In the genomic region with DNA sequence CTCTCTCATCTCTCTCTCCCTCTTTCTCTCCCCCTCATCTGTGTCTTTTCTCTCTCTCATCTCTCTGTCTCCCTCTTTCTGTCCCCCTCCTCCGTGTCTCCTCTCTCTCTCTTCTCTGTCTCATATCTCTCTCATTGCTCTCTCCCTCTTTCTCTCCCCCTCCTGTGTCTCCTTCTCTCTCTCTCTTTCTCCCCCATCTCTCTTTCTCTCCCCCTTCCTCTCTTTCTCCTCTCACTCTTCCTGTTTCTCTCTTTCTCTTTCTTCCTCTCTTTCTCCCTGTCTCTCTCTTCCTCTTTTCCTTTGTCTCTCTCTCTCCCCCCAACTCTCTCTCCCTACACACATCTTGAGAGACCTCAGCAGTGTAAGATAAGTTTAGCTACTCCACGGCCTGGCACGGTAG, we compare ENCODE assay signal across 1 cellular context.
A peak's percentile ranks its signal among the peaks of the same experiment; 100 is the strongest.
TF ChIP-seq lines count a peak whose summit lies in the region.

No MANE protein-coding gene starts in this region.

TF ChIP-seq in K562, 482 proteins besides CTCF, POLR2A, EP300 and RAD21:
- TF ChIP-seq LARP7 (IDR thresholded peaks at IDR 0.05) (0 out of 2 replicates have a peak, but pooled peaks have one; percentile 32), MECOM (CRISPR knock-in tag; IDR thresholded peaks at IDR 0.05) (no peak), ZNF77 (CRISPR knock-in tag; IDR thresholded peaks at IDR 0.05) (no peak), ZFX (CRISPR knock-in tag; IDR thresholded peaks at IDR 0.05) (no peak), MTA1 (IDR thresholded peaks at IDR 0.05; ENCODE audit: borderline replicate concordance) (0 out of 2 replicates have a peak, but pooled peaks have one; percentile 39), MAFF (IDR thresholded peaks at IDR 0.05; ENCODE audit: low read length) (no peak), RHOXF2B (CRISPR knock-in tag; conservative IDR thresholded peaks at IDR 0.05) (no peak), EHMT2 (IDR thresholded peaks at IDR 0.05) (0 out of 2 replicates have a peak, but pooled peaks have one; percentile 32), KAT8 (IDR thresholded peaks at IDR 0.05; ENCODE audit: low read depth) (no peak), CBFA2T3 (IDR thresholded peaks at IDR 0.05) (no peak), ELF2 (CRISPR knock-in tag; IDR thresholded peaks at IDR 0.05) (no peak), ZNF232 (CRISPR knock-in tag; IDR thresholded peaks at IDR 0.05) (no peak), POLR2AphosphoS2 (IDR thresholded peaks at IDR 0.05; ENCODE audit: low read length) (no peak), SRSF1 (IDR thresholded peaks at IDR 0.05; ENCODE audit: low read depth, low read length) (no peak), RBM34 (IDR thresholded peaks at IDR 0.05; ENCODE audit: borderline replicate concordance, insufficient read depth, low read length) (no peak), TRIM24 (IDR thresholded peaks at IDR 0.05) (peak in 1 of 2 experiments; percentile 12; a peak in 1 of 4 replicates), DNMT1 (IDR thresholded peaks at IDR 0.05) (no peak), FOXP1 (CRISPR knock-in tag; IDR thresholded peaks at IDR 0.05) (no peak), ZC3H11A (IDR thresholded peaks at IDR 0.05; ENCODE audit: low read depth, low read length) (no peak), ZNF707 (CRISPR knock-in tag; conservative IDR thresholded peaks at IDR 0.05) (no peak), HDGF (IDR thresholded peaks at IDR 0.05) (no peak), ZNF324 (CRISPR knock-in tag; IDR thresholded peaks at IDR 0.05) (no peak), ZNF830 (CRISPR knock-in tag; IDR thresholded peaks at IDR 0.05) (no peak), OTX1 (CRISPR knock-in tag; IDR thresholded peaks at IDR 0.05) (0 out of 2 replicates have a peak, but pooled peaks have one; percentile 26), ARHGAP35 (IDR thresholded peaks at IDR 0.05; ENCODE audit: partially characterized antibody) (peak; percentile 32), ZNF253 (CRISPR knock-in tag; conservative IDR thresholded peaks at IDR 0.05) (no peak), NFIX (CRISPR knock-in tag; IDR thresholded peaks at IDR 0.05; ENCODE audit: low read depth) (no peak), ZNF124 (CRISPR knock-in tag; IDR thresholded peaks at IDR 0.05) (no peak), ZEB2 (IDR thresholded peaks at IDR 0.05) (no peak)
- TF ChIP-seq, protein P1, sequence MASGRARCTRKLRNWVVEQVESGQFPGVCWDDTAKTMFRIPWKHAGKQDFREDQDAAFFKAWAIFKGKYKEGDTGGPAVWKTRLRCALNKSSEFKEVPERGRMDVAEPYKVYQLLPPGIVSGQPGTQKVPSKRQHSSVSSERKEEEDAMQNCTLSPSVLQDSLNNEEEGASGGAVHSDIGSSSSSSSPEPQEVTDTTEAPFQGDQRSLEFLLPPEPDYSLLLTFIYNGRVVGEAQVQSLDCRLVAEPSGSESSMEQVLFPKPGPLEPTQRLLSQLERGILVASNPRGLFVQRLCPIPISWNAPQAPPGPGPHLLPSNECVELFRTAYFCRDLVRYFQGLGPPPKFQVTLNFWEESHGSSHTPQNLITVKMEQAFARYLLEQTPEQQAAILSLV (tag; IDR thresholded peaks at IDR 0.05): no peak
- TF ChIP-seq, protein P2, sequence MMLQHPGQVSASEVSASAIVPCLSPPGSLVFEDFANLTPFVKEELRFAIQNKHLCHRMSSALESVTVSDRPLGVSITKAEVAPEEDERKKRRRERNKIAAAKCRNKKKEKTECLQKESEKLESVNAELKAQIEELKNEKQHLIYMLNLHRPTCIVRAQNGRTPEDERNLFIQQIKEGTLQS (IDR thresholded peaks at IDR 0.05): no peak
- TF ChIP-seq, protein P2 (CRISPR knock-in tag; conservative IDR thresholded peaks at IDR 0.05): no peak
- TF ChIP-seq, protein P3, sequence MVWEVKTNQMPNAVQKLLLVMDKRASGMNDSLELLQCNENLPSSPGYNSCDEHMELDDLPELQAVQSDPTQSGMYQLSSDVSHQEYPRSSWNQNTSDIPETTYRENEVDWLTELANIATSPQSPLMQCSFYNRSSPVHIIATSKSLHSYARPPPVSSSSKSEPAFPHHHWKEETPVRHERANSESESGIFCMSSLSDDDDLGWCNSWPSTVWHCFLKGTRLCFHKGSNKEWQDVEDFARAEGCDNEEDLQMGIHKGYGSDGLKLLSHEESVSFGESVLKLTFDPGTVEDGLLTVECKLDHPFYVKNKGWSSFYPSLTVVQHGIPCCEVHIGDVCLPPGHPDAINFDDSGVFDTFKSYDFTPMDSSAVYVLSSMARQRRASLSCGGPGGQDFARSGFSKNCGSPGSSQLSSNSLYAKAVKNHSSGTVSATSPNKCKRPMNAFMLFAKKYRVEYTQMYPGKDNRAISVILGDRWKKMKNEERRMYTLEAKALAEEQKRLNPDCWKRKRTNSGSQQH (CRISPR knock-in tag; IDR thresholded peaks at IDR 0.05): peak; percentile 48; the same call in 1 of the 2 replicates
- TF ChIP-seq, protein P4, sequence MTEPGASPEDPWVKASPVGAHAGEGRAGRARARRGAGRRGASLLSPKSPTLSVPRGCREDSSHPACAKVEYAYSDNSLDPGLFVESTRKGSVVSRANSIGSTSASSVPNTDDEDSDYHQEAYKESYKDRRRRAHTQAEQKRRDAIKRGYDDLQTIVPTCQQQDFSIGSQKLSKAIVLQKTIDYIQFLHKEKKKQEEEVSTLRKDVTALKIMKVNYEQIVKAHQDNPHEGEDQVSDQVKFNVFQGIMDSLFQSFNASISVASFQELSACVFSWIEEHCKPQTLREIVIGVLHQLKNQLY (CRISPR knock-in tag; conservative IDR thresholded peaks at IDR 0.05): no peak
- TF ChIP-seq, protein P5, sequence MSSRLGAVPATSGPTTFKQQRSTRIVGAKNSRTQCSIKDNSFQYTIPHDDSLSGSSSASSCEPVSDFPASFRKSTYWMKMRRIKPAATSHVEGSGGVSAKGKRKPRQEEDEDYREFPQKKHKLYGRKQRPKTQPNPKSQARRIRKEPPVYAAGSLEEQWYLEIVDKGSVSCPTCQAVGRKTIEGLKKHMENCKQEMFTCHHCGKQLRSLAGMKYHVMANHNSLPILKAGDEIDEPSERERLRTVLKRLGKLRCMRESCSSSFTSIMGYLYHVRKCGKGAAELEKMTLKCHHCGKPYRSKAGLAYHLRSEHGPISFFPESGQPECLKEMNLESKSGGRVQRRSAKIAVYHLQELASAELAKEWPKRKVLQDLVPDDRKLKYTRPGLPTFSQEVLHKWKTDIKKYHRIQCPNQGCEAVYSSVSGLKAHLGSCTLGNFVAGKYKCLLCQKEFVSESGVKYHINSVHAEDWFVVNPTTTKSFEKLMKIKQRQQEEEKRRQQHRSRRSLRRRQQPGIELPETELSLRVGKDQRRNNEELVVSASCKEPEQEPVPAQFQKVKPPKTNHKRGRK (tag; IDR thresholded peaks at IDR 0.05): peak; percentile 71; the same call in 1 of the 2 replicates
- TF ChIP-seq, protein P6, sequence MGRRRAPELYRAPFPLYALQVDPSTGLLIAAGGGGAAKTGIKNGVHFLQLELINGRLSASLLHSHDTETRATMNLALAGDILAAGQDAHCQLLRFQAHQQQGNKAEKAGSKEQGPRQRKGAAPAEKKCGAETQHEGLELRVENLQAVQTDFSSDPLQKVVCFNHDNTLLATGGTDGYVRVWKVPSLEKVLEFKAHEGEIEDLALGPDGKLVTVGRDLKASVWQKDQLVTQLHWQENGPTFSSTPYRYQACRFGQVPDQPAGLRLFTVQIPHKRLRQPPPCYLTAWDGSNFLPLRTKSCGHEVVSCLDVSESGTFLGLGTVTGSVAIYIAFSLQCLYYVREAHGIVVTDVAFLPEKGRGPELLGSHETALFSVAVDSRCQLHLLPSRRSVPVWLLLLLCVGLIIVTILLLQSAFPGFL (CRISPR knock-in tag; IDR thresholded peaks at IDR 0.05): no peak
- TF ChIP-seq, protein P7, sequence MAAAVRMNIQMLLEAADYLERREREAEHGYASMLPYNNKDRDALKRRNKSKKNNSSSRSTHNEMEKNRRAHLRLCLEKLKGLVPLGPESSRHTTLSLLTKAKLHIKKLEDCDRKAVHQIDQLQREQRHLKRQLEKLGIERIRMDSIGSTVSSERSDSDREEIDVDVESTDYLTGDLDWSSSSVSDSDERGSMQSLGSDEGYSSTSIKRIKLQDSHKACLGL (CRISPR knock-in tag; IDR thresholded peaks at IDR 0.05; ENCODE audit: borderline replicate concordance, poor library complexity, severe bottlenecking): no peak
- TF ChIP-seq, protein P8, sequence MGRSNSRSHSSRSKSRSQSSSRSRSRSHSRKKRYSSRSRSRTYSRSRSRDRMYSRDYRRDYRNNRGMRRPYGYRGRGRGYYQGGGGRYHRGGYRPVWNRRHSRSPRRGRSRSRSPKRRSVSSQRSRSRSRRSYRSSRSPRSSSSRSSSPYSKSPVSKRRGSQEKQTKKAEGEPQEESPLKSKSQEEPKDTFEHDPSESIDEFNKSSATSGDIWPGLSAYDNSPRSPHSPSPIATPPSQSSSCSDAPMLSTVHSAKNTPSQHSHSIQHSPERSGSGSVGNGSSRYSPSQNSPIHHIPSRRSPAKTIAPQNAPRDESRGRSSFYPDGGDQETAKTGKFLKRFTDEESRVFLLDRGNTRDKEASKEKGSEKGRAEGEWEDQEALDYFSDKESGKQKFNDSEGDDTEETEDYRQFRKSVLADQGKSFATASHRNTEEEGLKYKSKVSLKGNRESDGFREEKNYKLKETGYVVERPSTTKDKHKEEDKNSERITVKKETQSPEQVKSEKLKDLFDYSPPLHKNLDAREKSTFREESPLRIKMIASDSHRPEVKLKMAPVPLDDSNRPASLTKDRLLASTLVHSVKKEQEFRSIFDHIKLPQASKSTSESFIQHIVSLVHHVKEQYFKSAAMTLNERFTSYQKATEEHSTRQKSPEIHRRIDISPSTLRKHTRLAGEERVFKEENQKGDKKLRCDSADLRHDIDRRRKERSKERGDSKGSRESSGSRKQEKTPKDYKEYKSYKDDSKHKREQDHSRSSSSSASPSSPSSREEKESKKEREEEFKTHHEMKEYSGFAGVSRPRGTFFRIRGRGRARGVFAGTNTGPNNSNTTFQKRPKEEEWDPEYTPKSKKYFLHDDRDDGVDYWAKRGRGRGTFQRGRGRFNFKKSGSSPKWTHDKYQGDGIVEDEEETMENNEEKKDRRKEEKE (IDR thresholded peaks at IDR 0.05; ENCODE audit: borderline replicate concordance in 1 of 2, control insufficient read depth in 1 of 2, low read depth in 2 of 2, low read length in 1 of 2): no peak
- TF ChIP-seq, protein P9, sequence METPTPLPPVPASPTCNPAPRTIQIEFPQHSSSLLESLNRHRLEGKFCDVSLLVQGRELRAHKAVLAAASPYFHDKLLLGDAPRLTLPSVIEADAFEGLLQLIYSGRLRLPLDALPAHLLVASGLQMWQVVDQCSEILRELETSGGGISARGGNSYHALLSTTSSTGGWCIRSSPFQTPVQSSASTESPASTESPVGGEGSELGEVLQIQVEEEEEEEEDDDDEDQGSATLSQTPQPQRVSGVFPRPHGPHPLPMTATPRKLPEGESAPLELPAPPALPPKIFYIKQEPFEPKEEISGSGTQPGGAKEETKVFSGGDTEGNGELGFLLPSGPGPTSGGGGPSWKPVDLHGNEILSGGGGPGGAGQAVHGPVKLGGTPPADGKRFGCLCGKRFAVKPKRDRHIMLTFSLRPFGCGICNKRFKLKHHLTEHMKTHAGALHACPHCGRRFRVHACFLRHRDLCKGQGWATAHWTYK (CRISPR knock-in tag; IDR thresholded peaks at IDR 0.05): no peak
- TF ChIP-seq, protein P10, sequence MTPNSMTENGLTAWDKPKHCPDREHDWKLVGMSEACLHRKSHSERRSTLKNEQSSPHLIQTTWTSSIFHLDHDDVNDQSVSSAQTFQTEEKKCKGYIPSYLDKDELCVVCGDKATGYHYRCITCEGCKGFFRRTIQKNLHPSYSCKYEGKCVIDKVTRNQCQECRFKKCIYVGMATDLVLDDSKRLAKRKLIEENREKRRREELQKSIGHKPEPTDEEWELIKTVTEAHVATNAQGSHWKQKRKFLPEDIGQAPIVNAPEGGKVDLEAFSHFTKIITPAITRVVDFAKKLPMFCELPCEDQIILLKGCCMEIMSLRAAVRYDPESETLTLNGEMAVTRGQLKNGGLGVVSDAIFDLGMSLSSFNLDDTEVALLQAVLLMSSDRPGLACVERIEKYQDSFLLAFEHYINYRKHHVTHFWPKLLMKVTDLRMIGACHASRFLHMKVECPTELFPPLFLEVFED (CRISPR knock-in tag; conservative IDR thresholded peaks at IDR 0.05): peak; percentile 67
- TF ChIP-seq, protein P11, sequence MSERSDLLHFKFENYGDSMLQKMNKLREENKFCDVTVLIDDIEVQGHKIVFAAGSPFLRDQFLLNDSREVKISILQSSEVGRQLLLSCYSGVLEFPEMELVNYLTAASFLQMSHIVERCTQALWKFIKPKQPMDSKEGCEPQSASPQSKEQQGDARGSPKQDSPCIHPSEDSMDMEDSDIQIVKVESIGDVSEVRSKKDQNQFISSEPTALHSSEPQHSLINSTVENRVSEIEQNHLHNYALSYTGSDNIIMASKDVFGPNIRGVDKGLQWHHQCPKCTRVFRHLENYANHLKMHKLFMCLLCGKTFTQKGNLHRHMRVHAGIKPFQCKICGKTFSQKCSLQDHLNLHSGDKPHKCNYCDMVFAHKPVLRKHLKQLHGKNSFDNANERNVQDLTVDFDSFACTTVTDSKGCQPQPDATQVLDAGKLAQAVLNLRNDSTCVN (CRISPR knock-in tag; IDR thresholded peaks at IDR 0.05): peak; percentile 91; the same call in 1 of the 2 replicates
- TF ChIP-seq, protein P12, sequence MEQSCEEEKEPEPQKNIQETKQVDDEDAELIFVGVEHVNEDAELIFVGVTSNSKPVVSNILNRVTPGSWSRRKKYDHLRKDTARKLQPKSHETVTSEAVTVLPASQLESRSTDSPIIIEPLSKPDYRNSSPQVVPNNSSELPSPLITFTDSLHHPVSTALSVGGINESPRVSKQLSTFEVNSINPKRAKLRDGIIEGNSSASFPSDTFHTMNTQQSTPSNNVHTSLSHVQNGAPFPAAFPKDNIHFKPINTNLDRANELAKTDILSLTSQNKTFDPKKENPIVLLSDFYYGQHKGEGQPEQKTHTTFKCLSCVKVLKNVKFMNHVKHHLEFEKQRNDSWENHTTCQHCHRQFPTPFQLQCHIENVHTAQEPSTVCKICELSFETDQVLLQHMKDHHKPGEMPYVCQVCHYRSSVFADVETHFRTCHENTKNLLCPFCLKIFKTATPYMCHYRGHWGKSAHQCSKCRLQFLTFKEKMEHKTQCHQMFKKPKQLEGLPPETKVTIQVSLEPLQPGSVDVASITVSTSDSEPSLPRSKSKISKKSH (CRISPR knock-in tag; IDR thresholded peaks at IDR 0.05): no peak
